15 cellular contexts compared by ENCODE assay signal in the genomic region with DNA sequence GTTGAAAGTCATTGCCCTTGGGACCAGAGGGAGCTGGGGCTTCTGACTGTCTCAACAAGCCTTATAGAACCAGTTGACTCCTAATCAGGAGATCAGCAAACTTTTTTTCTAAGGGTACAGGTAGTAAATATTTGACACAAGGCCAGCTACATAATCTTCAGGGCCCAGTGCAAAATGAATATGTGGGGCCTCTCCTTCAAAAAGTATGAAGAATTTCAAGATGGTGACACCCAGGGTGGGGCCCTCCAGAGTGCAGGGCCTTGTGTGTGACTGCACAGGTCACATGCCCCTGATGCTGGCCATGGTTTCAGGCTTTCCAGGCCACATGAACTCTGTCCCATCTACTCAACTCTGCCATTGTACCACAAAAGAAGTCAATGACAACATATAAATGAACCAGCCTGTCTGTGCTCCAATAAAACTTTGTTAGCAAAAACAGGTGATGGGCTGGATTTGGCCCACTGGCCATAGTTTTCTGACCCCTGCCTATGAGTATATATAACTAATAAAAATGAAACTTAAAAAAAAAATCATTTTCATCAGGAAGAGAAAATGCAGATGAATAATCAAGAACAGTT. TPM values are rescaled to one million over a fixed set of nuclear protein-coding genes. Genes with fewer than 3 reads are reported as not detected.
"Had no signal": no experiment of that assay in that cellular context is flagged by ENCODE, and none has a peak within 500 bp of the region (broad histone marks: within the 10 kb centered on the region; RNA-seq: fewer than 3 reads in every experiment).

No MANE protein-coding gene starts in this region.

- H3K27ac ChIP-seq: dorsolateral prefrontal cortex, SJCRH30, transverse colon, VCaP had no signal

- H3K27me3 ChIP-seq: dorsolateral prefrontal cortex, heart left ventricle, SJCRH30 had no signal

- DNase-seq: activated CD4-positive, alpha-beta T cell treated with anti-CD3 and anti-CD28 coated beads for 36 hours; activated CD8-positive, alpha-beta memory T cell treated with anti-CD3 and anti-CD28 coated beads for 24 hours; activated naive CD8-positive, alpha-beta T cell treated with anti-CD3 and anti-CD28 coated beads for 36 hours; foreskin melanocyte; kidney; SJCRH30; stimulated activated CD4-positive, alpha-beta T cell treated with anti-CD3 and anti-CD28 coated beads, Interleukin-4, amount 100 ng/mL, for 4 hours; stimulated activated naive CD8-positive, alpha-beta T cell treated with anti-CD3 and anti-CD28 coated beads, Interleukin-15, amount 100 ng/mL, for 72 hours; SW 1271; transverse colon had no signal

- H3K36me3 ChIP-seq: SJCRH30, transverse colon had no signal

- FAIRE-seq: kidney had no signal

- H3K27ac Mint-ChIP-seq: activated CD4-positive, alpha-beta T cell treated with anti-CD3 and anti-CD28 coated beads for 36 hours had no signal

- H3K4me3 ChIP-seq: dorsolateral prefrontal cortex, heart left ventricle, SJCRH30, skin epidermis, transverse colon had no signal

- H3K27me3 Mint-ChIP-seq: activated CD4-positive, alpha-beta T cell treated with anti-CD3 and anti-CD28 coated beads for 36 hours; activated naive CD8-positive, alpha-beta T cell treated with anti-CD3 and anti-CD28 coated beads for 36 hours; stimulated activated naive CD8-positive, alpha-beta T cell treated with anti-CD3 and anti-CD28 coated beads, Interleukin-15, amount 100 ng/mL, for 72 hours had no signal

- H3K36me3 Mint-ChIP-seq: activated naive CD8-positive, alpha-beta T cell treated with anti-CD3 and anti-CD28 coated beads for 36 hours had no signal

- H3K4me1 ChIP-seq: SJCRH30 had no signal

- ATAC-seq: activated CD4-positive, alpha-beta T cell treated with anti-CD3 and anti-CD28 coated beads for 36 hours; heart left ventricle; stimulated activated naive CD8-positive, alpha-beta T cell treated with anti-CD3 and anti-CD28 coated beads, Interleukin-15, amount 100 ng/mL, for 72 hours had no signal

- H3K9me3 ChIP-seq: SJCRH30 had no signal

- H3K4me3 Mint-ChIP-seq: activated CD4-positive, alpha-beta T cell treated with anti-CD3 and anti-CD28 coated beads for 36 hours; activated naive CD8-positive, alpha-beta T cell treated with anti-CD3 and anti-CD28 coated beads for 36 hours; neural crest cell; stimulated activated naive CD8-positive, alpha-beta T cell treated with anti-CD3 and anti-CD28 coated beads, Interleukin-15, amount 100 ng/mL, for 72 hours had no signal

RNA-seq across cellular contexts. Expression of a gene that starts 6.1 kb away (rescaled TPM):
- total RNA-seq: activated CD4-positive, alpha-beta T cell treated with anti-CD3 and anti-CD28 coated beads for 36 hours; activated naive CD8-positive, alpha-beta T cell treated with anti-CD3 and anti-CD28 coated beads for 36 hours had no signal

RNA-seq across cellular contexts. Expression of a gene that starts 7.1 kb away (rescaled TPM):
- total RNA-seq: activated CD4-positive, alpha-beta T cell treated with anti-CD3 and anti-CD28 coated beads for 36 hours; activated naive CD8-positive, alpha-beta T cell treated with anti-CD3 and anti-CD28 coated beads for 36 hours had no signal

RNA-seq across cellular contexts. Expression of a gene that starts 17.0 kb away (rescaled TPM):
- total RNA-seq: activated CD4-positive, alpha-beta T cell treated with anti-CD3 and anti-CD28 coated beads for 36 hours; activated naive CD8-positive, alpha-beta T cell treated with anti-CD3 and anti-CD28 coated beads for 36 hours; neural crest cell had no signal
